ENCODE assay signal across 1 cellular context in genomic region chr3:116386168-116386567, GRCh38.
TF ChIP-seq lines count a peak whose summit lies in the region.

No MANE protein-coding gene starts in this region.

TF ChIP-seq in H1, 55 proteins besides CTCF, POLR2A, EP300 and RAD21:
- no peak for TF ChIP-seq CHD1 (IDR thresholded peaks at IDR 0.05; ENCODE audit: low read depth, low read length)
- TF ChIP-seq BCL11A (IDR thresholded peaks at IDR 0.05; ENCODE audit: low read depth in 2 of 2, low read length in 2 of 2): no peak
- TF ChIP-seq PHF8 (conservative IDR thresholded peaks at IDR 0.05; ENCODE audit: low read depth, low read length): no peak
- TF ChIP-seq EZH2 (IDR thresholded peaks at IDR 0.05; ENCODE audit: low read depth, low read length, severe bottlenecking): no peak
- TF ChIP-seq SP4 (IDR thresholded peaks at IDR 0.05; ENCODE audit: low read length): no peak
- TF ChIP-seq SIRT6 (IDR thresholded peaks at IDR 0.05; ENCODE audit: low read length): no peak
- no peak for TF ChIP-seq BACH1 (IDR thresholded peaks at IDR 0.05; ENCODE audit: low read length)
- no peak for TF ChIP-seq ASH2L (IDR thresholded peaks at IDR 0.05; ENCODE audit: low read length)
- no peak for TF ChIP-seq SP2 (IDR thresholded peaks at IDR 0.05; ENCODE audit: low read length)
- TF ChIP-seq SP1 (IDR thresholded peaks at IDR 0.05; ENCODE audit: low read depth, low read length): no peak
- no peak for TF ChIP-seq YY1 (IDR thresholded peaks at IDR 0.05; ENCODE audit: low read depth, low read length)
- TF ChIP-seq RNF2 (IDR thresholded peaks at IDR 0.05; ENCODE audit: borderline replicate concordance, low read depth, low read length, missing control alignments, poor library complexity, severe bottlenecking): no peak
- TF ChIP-seq CBX8 (IDR thresholded peaks at IDR 0.05; ENCODE audit: borderline replicate concordance, low read depth, low read length): no peak
- no peak for TF ChIP-seq TAF7 (optimal IDR thresholded peaks at IDR 0.05; ENCODE audit: borderline replicate concordance, low read depth, low read length)
- no peak for TF ChIP-seq POLR2AphosphoS5 (IDR thresholded peaks at IDR 0.05; ENCODE audit: low read depth, low read length)
- no peak for TF ChIP-seq KDM5A (IDR thresholded peaks at IDR 0.05; ENCODE audit: low read length)
- TF ChIP-seq HDAC6 (IDR thresholded peaks at IDR 0.05; ENCODE audit: low read depth, low read length): no peak
- TF ChIP-seq MAFK (IDR thresholded peaks at IDR 0.05; ENCODE audit: low read depth, low read length): no peak
- no peak for TF ChIP-seq NRF1 (IDR thresholded peaks at IDR 0.05; ENCODE audit: low read depth, low read length)
- no peak for TF ChIP-seq CBX5 (IDR thresholded peaks at IDR 0.05; ENCODE audit: low read depth, low read length)
